In the genomic region with DNA sequence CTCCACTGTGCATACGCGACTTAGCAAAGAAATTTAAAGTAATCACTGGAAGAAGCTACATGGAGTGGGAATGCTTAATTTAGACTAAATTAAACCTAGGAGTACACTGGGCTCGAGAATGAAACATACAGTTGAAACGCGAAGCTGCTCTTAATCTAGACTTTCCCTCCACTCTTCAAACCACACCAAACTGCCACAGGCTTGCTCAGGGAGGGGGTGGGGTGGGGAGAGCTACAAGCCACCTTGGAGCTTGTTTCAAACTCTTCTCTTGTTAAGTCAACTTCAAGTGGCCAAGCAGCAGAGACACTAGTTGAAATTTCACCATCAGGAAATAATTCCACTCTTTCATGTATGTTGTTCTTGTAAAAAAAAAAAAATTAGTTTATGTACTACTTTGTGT, we compare ENCODE assay signal across 28 cellular contexts.
A peak's percentile ranks its signal among the peaks of the same experiment; 100 is the strongest.
DNase-seq lines count a peak whose midpoint lies in the region; ATAC-seq and TF ChIP-seq lines count a peak whose summit lies in the region.
"Had no signal": no experiment of that assay in that cellular context is flagged by ENCODE, and none has a peak within 500 bp of the region (broad histone marks: within the 10 kb centered on the region; RNA-seq: fewer than 3 reads in every experiment).

No MANE protein-coding gene starts in this region.

- no peak for TF ChIP-seq CTCF in thyroid gland (IDR thresholded peaks at IDR 0.05)

- WGBS in thyroid gland, 2 donors: 56 to 62% methylated on average over 5 of the region's 5 CpGs

- no peaks in the 10 kb centered on the region for H3K27me3 ChIP-seq in thyroid gland
- H3K27me3 ChIP-seq in HAP-1 (ENCODE audit: low read depth): no peaks in the 10 kb centered on the region
- H3K27me3 ChIP-seq: brain microvascular endothelial cell, gastroesophageal sphincter, right lobe of liver, suprapubic skin, uterus had no signal

- intact Hi-C loops in thyroid gland (cut with DNase I): no loop called here

- peak overlapping the region; percentile 63 for H3K27ac Mint-ChIP-seq in stimulated activated naive CD8-positive, alpha-beta T cell treated with anti-CD3 and anti-CD28 coated beads, Interleukin-15, Interleukin-2, amounts not matched to agents 100 ng/mL and 50 ng/mL, for 24 hours
- peak overlapping the region; percentile 68 for H3K27ac Mint-ChIP-seq in activated naive CD8-positive, alpha-beta T cell
- H3K27ac Mint-ChIP-seq: stimulated activated memory B cell treated with anti-CD40 and anti-IgM and Interleukin-4, amounts not matched to agents 10 μg/mL and 1 μg/mL and 100 μg/mL, for 72 hours had no signal

- no peak for TF ChIP-seq POLR2A in thyroid gland (IDR thresholded peaks at IDR 0.05)

- H3K36me3 Mint-ChIP-seq in stimulated activated naive CD8-positive, alpha-beta T cell treated with anti-CD3 and anti-CD28 coated beads, Interleukin-15, Interleukin-2, amounts not matched to agents 100 ng/mL and 50 ng/mL, for 24 hours (ENCODE audit: low read depth): peaks cover 97% of the 10 kb centered on the region
- peaks cover 40% of the 10 kb centered on the region for H3K36me3 Mint-ChIP-seq in activated naive CD8-positive, alpha-beta T cell

- no peaks in the 10 kb centered on the region for H3K9me3 ChIP-seq in thyroid gland
- no peaks in the 10 kb centered on the region for H3K9me3 ChIP-seq in HAP-1
- H3K9me3 ChIP-seq: gastroesophageal sphincter, right lobe of liver, suprapubic skin, uterus had no signal

- peaks cover 26 to 39% of the 10 kb centered on the region in 2 donors for H3K36me3 ChIP-seq in thyroid gland
- H3K36me3 ChIP-seq in HAP-1 (replicated peaks): peaks cover 84% of the 10 kb centered on the region
- H3K36me3 ChIP-seq: uterus had no signal

- H3K9me3 Mint-ChIP-seq in stimulated activated naive CD8-positive, alpha-beta T cell treated with anti-CD3 and anti-CD28 coated beads, Interleukin-15, Interleukin-2, amounts not matched to agents 100 ng/mL and 50 ng/mL, for 24 hours: peaks cover 4% of the 10 kb centered on the region
- H3K9me3 Mint-ChIP-seq in activated naive CD8-positive, alpha-beta T cell (ENCODE audit: low read depth): no peaks in the 10 kb centered on the region

- no peak for ATAC-seq in stimulated activated naive CD8-positive, alpha-beta T cell treated with anti-CD3 and anti-CD28 coated beads, Interleukin-15, Interleukin-2, amounts not matched to agents 100 U/mL and 50 U/mL, for 24 hours
- ATAC-seq in GM19452 (IDR thresholded peaks at IDR 0.05; ENCODE audit: unreplicated experiment): no peak
- ATAC-seq: gastroesophageal sphincter; left colon; right lobe of liver; stimulated activated memory B cell treated with anti-CD40 and anti-IgM and Interleukin-4, amounts not matched to agents 10 μg/mL and 1 μg/mL and 100 μg/mL, for 72 hours had no signal

- H3K4me1 Mint-ChIP-seq in stimulated activated naive CD8-positive, alpha-beta T cell treated with anti-CD3 and anti-CD28 coated beads, Interleukin-15, Interleukin-2, amounts not matched to agents 100 ng/mL and 50 ng/mL, for 24 hours (ENCODE audit: low read depth): peaks cover 8% of the 10 kb centered on the region
- peaks cover 37% of the 10 kb centered on the region for H3K4me1 Mint-ChIP-seq in activated naive CD8-positive, alpha-beta T cell (ENCODE audit: low read depth)

- in situ Hi-C loops in HAP-1 (cut with MboI; ENCODE audit: low sequenced_read_pairs): no loop called here

- H3K4me1 ChIP-seq in thyroid gland (peaks cover 10 to 14% of the 10 kb centered on the region in 2 donors), HAP-1 (peaks cover 7% of the 10 kb centered on the region)
- H3K4me1 ChIP-seq: suprapubic skin, uterus had no signal

- H3K27ac ChIP-seq in thyroid gland: peak overlapping the region in 2 of 3 donors; percentile 17 to 70
- H3K27ac ChIP-seq: brain microvascular endothelial cell, gastroesophageal sphincter, PC-9, right lobe of liver, suprapubic skin, uterus had no signal

- no peak overlapping the region for H3K4me3 Mint-ChIP-seq in stimulated activated naive CD8-positive, alpha-beta T cell treated with anti-CD3 and anti-CD28 coated beads, Interleukin-15, Interleukin-2, amounts not matched to agents 100 ng/mL and 50 ng/mL, for 24 hours
- H3K4me3 Mint-ChIP-seq in activated naive CD8-positive, alpha-beta T cell: no peak overlapping the region
- H3K4me3 Mint-ChIP-seq: stimulated activated memory B cell treated with anti-CD40 and anti-IgM and Interleukin-4, amounts not matched to agents 10 μg/mL and 1 μg/mL and 100 μg/mL, for 72 hours had no signal

- no peaks in the 10 kb centered on the region for H3K27me3 Mint-ChIP-seq in stimulated activated naive CD8-positive, alpha-beta T cell treated with anti-CD3 and anti-CD28 coated beads, Interleukin-15, Interleukin-2, amounts not matched to agents 100 ng/mL and 50 ng/mL, for 24 hours
- no peaks in the 10 kb centered on the region for H3K27me3 Mint-ChIP-seq in activated naive CD8-positive, alpha-beta T cell
- H3K27me3 Mint-ChIP-seq: stimulated activated memory B cell treated with anti-CD40 and anti-IgM and Interleukin-4, amounts not matched to agents 10 μg/mL and 1 μg/mL and 100 μg/mL, for 72 hours had no signal

- no peak for DNase-seq in stimulated activated naive CD8-positive, alpha-beta T cell treated with anti-CD3 and anti-CD28 coated beads, Interleukin-15, Interleukin-2, amounts not matched to agents 100 U/mL and 50 U/mL, for 24 hours
- peak; percentile 46 for DNase-seq in OCI-M1 (lab: John Stamatoyannopoulos, UW)
- DNase-seq in thyroid gland: peak in 1 of 2 donors; percentile 15
- DNase-seq in HAP-1 (ENCODE audit: low spot score in 2 of 2): no peak
- DNase-seq in GDM1 (lab: John Stamatoyannopoulos, UW): no peak
- DNase-seq: activated CD4-positive, CD25-positive, alpha-beta regulatory T cell; brain microvascular endothelial cell; C1 segment of cervical spinal cord; EL; hippocampal formation; left colon; NCI-H1048; NCI-H1694; NCI-H2171 treated with DMSO at 0.1 percent for 48 hours; NCI-H510A treated with DMSO at 0.1 percent for 48 hours; PC-9; right lobe of liver; Right ventricle myocardium superior; stimulated activated CD4-positive, alpha-beta T cell treated with anti-CD3 and anti-CD28 coated beads, Interleukin-12 subunit alpha, Interleukin-12 subunit beta, amount 100 ng/mL, for 4 hours; stimulated activated CD4-positive, alpha-beta T cell treated with anti-CD3 and anti-CD28 coated beads, Interleukin-4, amount 100 ng/mL, for 24 hours; T1000; uterus had no signal

- H3K4me3 ChIP-seq in thyroid gland (replicated peaks in 1 of 3) (no peak overlapping the region), HAP-1 (no peak overlapping the region)
- H3K4me3 ChIP-seq: gastroesophageal sphincter, PC-9, right lobe of liver, suprapubic skin, uterus had no signal
